23 cellular contexts compared by ENCODE assay signal in genomic region chr9:17272510-17272909, GRCh38.
A peak's percentile ranks its signal among the peaks of the same experiment; 100 is the strongest.
DNase-seq lines count a peak whose midpoint lies in the region; ATAC-seq and TF ChIP-seq lines count a peak whose summit lies in the region.
"Had no signal": no experiment of that assay in that cellular context is flagged by ENCODE, and none has a peak within 500 bp of the region (broad histone marks: within the 10 kb centered on the region; RNA-seq: fewer than 3 reads in every experiment).

No MANE protein-coding gene starts in this region.

- TF ChIP-seq CTCF in MM.1S (IDR thresholded peaks at IDR 0.05; ENCODE audit: low read length) (no peak), smooth muscle cell (IDR thresholded peaks at IDR 0.05; ENCODE audit: borderline replicate concordance, insufficient read depth, poor library complexity, severe bottlenecking) (no peak)

- H4K20me1 ChIP-seq in MM.1S (ENCODE audit: insufficient read depth, low read length) = no peaks in the 10 kb centered on the region
- H4K20me1 ChIP-seq in smooth muscle cell (ENCODE audit: low read depth) = no peaks in the 10 kb centered on the region

- H3K27me3 ChIP-seq in MM.1S (replicated peaks; ENCODE audit: insufficient read depth, low read length) (no peaks in the 10 kb centered on the region), smooth muscle cell (ENCODE audit: low read depth) (no peaks in the 10 kb centered on the region)
- H3K27me3 ChIP-seq: adrenal gland, breast epithelium, colonic mucosa had no signal

- H3K9me3 ChIP-seq in MM.1S (replicated peaks; ENCODE audit: insufficient read depth, low read length) (no peaks in the 10 kb centered on the region), smooth muscle cell (replicated peaks; ENCODE audit: low read depth) (no peaks in the 10 kb centered on the region)
- H3K9me3 ChIP-seq: adrenal gland, breast epithelium, colonic mucosa, SK-N-SH had no signal

- DNase-seq in DMS 273 (lab: John Stamatoyannopoulos, UW; ENCODE audit: unreplicated experiment) = peak; percentile 7
- no peak for DNase-seq in DMS 273 treated with DMSO at 0.1 percent for 48 hours (lab: John Stamatoyannopoulos, UW)
- peak; percentile 39 for DNase-seq in MM.1S
- DNase-seq in smooth muscle cell (lab: John Stamatoyannopoulos, UW; ENCODE audit: unreplicated experiment) = no peak
- DNase-seq in GOT3 (lab: John Stamatoyannopoulos, UW) = no peak
- DNase-seq in stimulated activated CD8-positive, alpha-beta memory T cell treated with anti-CD3 and anti-CD28 coated beads, Interleukin-4, amount 100 ng/mL, for 48 hours = no peak
- DNase-seq: activated CD4-positive, alpha-beta T cell treated with anti-CD3 and anti-CD28 coated beads, Interleukin-2, amount 50 U/mL, for 4 hours; adrenal gland; CD8-positive, alpha-beta T cell; colonic mucosa; endodermal cell; H7; NCI-H2081 treated with DMSO at 0.1 percent for 48 hours; NCI-H510A treated with DMSO at 0.1 percent for 48 hours; SK-N-SH; stimulated activated naive CD8-positive, alpha-beta T cell treated with anti-CD3 and anti-CD28 coated beads, Interleukin-15, amount 100 ng/mL, for 72 hours; trophoblast cell had no signal

- peak overlapping the region; percentile 54; the same call in 1 of the 2 replicates for H3K4me2 ChIP-seq in MM.1S (ENCODE audit: low read depth, low read length)
- no peak overlapping the region for H3K4me2 ChIP-seq in smooth muscle cell
- H3K4me2 ChIP-seq: SK-N-SH had no signal

- no peaks in the 10 kb centered on the region for H3K9me2 ChIP-seq in MM.1S (replicated peaks; ENCODE audit: insufficient read depth, low read length)
- H3K9me2 ChIP-seq: SK-N-SH had no signal

- H3K36me3 ChIP-seq in MM.1S (replicated peaks; ENCODE audit: insufficient read depth, low read length) (no peaks in the 10 kb centered on the region), smooth muscle cell (ENCODE audit: low read depth) (no peaks in the 10 kb centered on the region)
- H3K36me3 ChIP-seq: adrenal gland, breast epithelium, colonic mucosa had no signal

- no peak overlapping the region for H2AFZ ChIP-seq in MM.1S (ENCODE audit: low read length)
- no peak overlapping the region for H2AFZ ChIP-seq in smooth muscle cell (ENCODE audit: low read depth)

- H3K79me2 ChIP-seq in MM.1S (ENCODE audit: low read length) = no peaks in the 10 kb centered on the region
- H3K79me2 ChIP-seq in smooth muscle cell (ENCODE audit: low read depth) = no peaks in the 10 kb centered on the region

- H3K4me3 ChIP-seq in MM.1S (ENCODE audit: low read length) (no peak overlapping the region; the same call in 1 of the 2 replicates), smooth muscle cell (no peak overlapping the region)
- H3K4me3 ChIP-seq: adrenal gland, breast epithelium, colonic mucosa had no signal

- H3F3A ChIP-seq in MM.1S (ENCODE audit: insufficient read depth, low read length) = no peaks in the 10 kb centered on the region; the same call in 1 of the 2 replicates
- no peaks in the 10 kb centered on the region for H3F3A ChIP-seq in smooth muscle cell (ENCODE audit: low read depth)

- H3K9ac ChIP-seq in MM.1S (ENCODE audit: low read length) (no peak overlapping the region), smooth muscle cell (ENCODE audit: low read depth) (no peak overlapping the region)
- H3K9ac ChIP-seq: SK-N-SH had no signal

- H3K4me1 ChIP-seq in MM.1S (ENCODE audit: low read length) (no peaks in the 10 kb centered on the region), smooth muscle cell (ENCODE audit: low read depth) (no peaks in the 10 kb centered on the region)
- H3K4me1 ChIP-seq: adrenal gland, breast epithelium, colonic mucosa had no signal

- peak; percentile 59 for ATAC-seq in HG02938 (IDR thresholded peaks at IDR 0.05; ENCODE audit: unreplicated experiment)
- ATAC-seq in GM21825 (IDR thresholded peaks at IDR 0.05; ENCODE audit: unreplicated experiment) = no peak
- ATAC-seq: CD8-positive, alpha-beta T cell; left lobe of liver; stimulated activated naive CD8-positive, alpha-beta T cell treated with anti-CD3 and anti-CD28 coated beads, Interleukin-15, amount 100 ng/mL, for 72 hours had no signal

- H3K27ac ChIP-seq in MM.1S (ENCODE audit: low read length) (peak overlapping the region; percentile 41; the same call in 1 of the 2 replicates), smooth muscle cell (ENCODE audit: low read depth) (no peak overlapping the region)
- H3K27ac ChIP-seq: 22Rv1, adrenal gland, breast epithelium, colonic mucosa, VCaP had no signal

Comparison
In these comparisons a context has a peak if more than half of its experiments do, and no peak if none do; other contexts are left out.
1. DNase-seq: peak in DMS 273 (single experiment) and MM.1S (single experiment); none in DMS 273 treated with DMSO at 0.1 percent for 48 hours (single experiment), smooth muscle cell (single experiment), GOT3 (single experiment) and stimulated activated CD8-positive, alpha-beta memory T cell treated with anti-CD3 and anti-CD28 coated beads, Interleukin-4, amount 100 ng/mL, for 48 hours (single experiment).